ENCODE assay signal across 12 cellular contexts in genomic region chrY:24613891-24614290, GRCh38. TPM values are rescaled to one million over a fixed set of nuclear protein-coding genes. Genes with fewer than 3 reads are reported as not detected.
DNase-seq lines count a peak whose midpoint lies in the region; ATAC-seq and TF ChIP-seq lines count a peak whose summit lies in the region.
"Not testable (repeated sequence)": the region's sequence is repeated elsewhere in the genome, so short reads cannot be mapped to it uniquely, and the experiment has no call there.
"Had no signal": no experiment of that assay in that cellular context is flagged by ENCODE, and none has a peak within 500 bp of the region (broad histone marks: within the 10 kb centered on the region; RNA-seq: fewer than 3 reads in every experiment).

No MANE protein-coding gene starts in this region.

- in situ Hi-C loops in gastrocnemius medialis (cut with MboI; ENCODE audit: low sequenced_read_pairs in 4 of 4): not testable (repeated sequence)

- not testable (repeated sequence) for DNase-seq in gastrocnemius medialis

- not testable (repeated sequence) for H3K27me3 ChIP-seq in gastrocnemius medialis

- not testable (repeated sequence) for TF ChIP-seq POLR2A in gastrocnemius medialis (IDR thresholded peaks at IDR 0.05)

- H3K36me3 ChIP-seq in gastrocnemius medialis: not testable (repeated sequence)

- intact Hi-C loops in gastrocnemius medialis (cut with DNase I; ENCODE audit: low total_unique reads): not testable (repeated sequence)

- not testable (repeated sequence) for TF ChIP-seq CTCF in gastrocnemius medialis (IDR thresholded peaks at IDR 0.05 in 4 of 5, conservative IDR thresholded peaks at IDR 0.05 in 1 of 5)

- H3K9me3 ChIP-seq in gastrocnemius medialis: not testable (repeated sequence)

- H3K27ac ChIP-seq in gastrocnemius medialis: not testable (repeated sequence)

- H3K4me1 ChIP-seq in gastrocnemius medialis: not testable (repeated sequence)

- ATAC-seq in gastrocnemius medialis: peak; percentile 60 to 69

- not testable (repeated sequence) for H3K4me3 ChIP-seq in gastrocnemius medialis

RNA-seq across cellular contexts. Expression of gene BPY2B, which starts 3.9 kb away (rescaled TPM):
- not detected for total RNA-seq in gastrocnemius medialis
- total RNA-seq: A172; A673; B cell; Caco-2; Calu3; CD4-positive, alpha-beta memory T cell; CD4-positive, alpha-beta T cell; CD4-positive, CD25-positive, alpha-beta regulatory T cell; CD8-positive, alpha-beta memory T cell; CD8-positive, alpha-beta T cell; Daoy had no signal
